ENCODE assay signal across 8 cellular contexts in genomic region chr1:210250998-210251679, GRCh38. TPM values are rescaled to one million over a fixed set of nuclear protein-coding genes. Genes with fewer than 3 reads are reported as not detected.
DNase-seq lines count a peak whose midpoint lies in the region; ATAC-seq and TF ChIP-seq lines count a peak whose summit lies in the region.

No MANE protein-coding gene starts in this region.

- H2AFZ ChIP-seq in ACC112 (ENCODE audit: low read length, unreplicated experiment): peak overlapping the region; percentile 41

- H3K27ac Mint-ChIP-seq in activated naive CD8-positive, alpha-beta T cell treated with anti-CD3 and anti-CD28 coated beads, Interleukin-2, amount 50 U/mL, for 24 hours: no peak overlapping the region

- ATAC-seq in GM18907 (IDR thresholded peaks at IDR 0.05; ENCODE audit: unreplicated experiment) (peak; percentile 49), left ventricle myocardium superior (peak; percentile 69), GM21737 (IDR thresholded peaks at IDR 0.05; ENCODE audit: unreplicated experiment) (no peak), GM18861 (IDR thresholded peaks at IDR 0.05; ENCODE audit: unreplicated experiment) (no peak)
- peak; percentile 59 for ATAC-seq in activated naive CD8-positive, alpha-beta T cell treated with anti-CD3 and anti-CD28 coated beads, Interleukin-2, amount 50 U/mL, for 24 hours

- H3K4me1 ChIP-seq in ACC112 (ENCODE audit: control insufficient read depth, insufficient read depth, low read length, unreplicated experiment) (peaks cover 13% of the 10 kb centered on the region), prostate gland (replicated peaks) (peaks cover 3% of the 10 kb centered on the region)

- no peak for TF ChIP-seq POLR2A in prostate gland (IDR thresholded peaks at IDR 0.05)

- peaks cover 22% of the 10 kb centered on the region for H3K4me1 Mint-ChIP-seq in activated naive CD8-positive, alpha-beta T cell treated with anti-CD3 and anti-CD28 coated beads, Interleukin-2, amount 50 U/mL, for 24 hours

- peaks cover 69% of the 10 kb centered on the region for H3K27me3 Mint-ChIP-seq in activated naive CD8-positive, alpha-beta T cell treated with anti-CD3 and anti-CD28 coated beads, Interleukin-2, amount 50 U/mL, for 24 hours

- no peaks in the 10 kb centered on the region for H3K9me3 ChIP-seq in prostate gland

- 1% methylated on average over 25 of the region's 37 CpGs for WGBS in prostate gland

- intact Hi-C loops in left ventricle myocardium superior (cut with micrococcal nuclease): no loop called here
- intact Hi-C loops in prostate gland (cut with DNase I): no loop called here

- no peaks in the 10 kb centered on the region for H3K36me3 Mint-ChIP-seq in activated naive CD8-positive, alpha-beta T cell treated with anti-CD3 and anti-CD28 coated beads, Interleukin-2, amount 50 U/mL, for 24 hours (ENCODE audit: low read depth)

- H3K27ac ChIP-seq in ACC112 (ENCODE audit: low read depth, low read length) (no peak overlapping the region), prostate gland (peak overlapping the region; percentile 51 to 56)

- H3K27me3 ChIP-seq in ACC112 (ENCODE audit: insufficient read depth, low read length) (no peaks in the 10 kb centered on the region; the same call in none of the 2 replicates), prostate gland (replicated peaks; ENCODE audit: insufficient read depth) (no peaks in the 10 kb centered on the region)

- H3K36me3 ChIP-seq in ACC112 (ENCODE audit: insufficient read depth, low read length) (no peaks in the 10 kb centered on the region), prostate gland (no peaks in the 10 kb centered on the region)

- peak; percentile 79 for DNase-seq in NCI-H2196 treated with DMSO at 0.1 percent for 48 hours (lab: John Stamatoyannopoulos, UW; ENCODE audit: unreplicated experiment)
- DNase-seq in activated naive CD8-positive, alpha-beta T cell treated with anti-CD3 and anti-CD28 coated beads, Interleukin-2, amount 50 U/mL, for 24 hours: peak; percentile 53
- DNase-seq in left ventricle myocardium superior: peak; percentile 64
- peak; percentile 62 for DNase-seq in prostate gland (ENCODE audit: low spot score)

- H3K4me3 ChIP-seq in ACC112 (ENCODE audit: low read depth, low read length): peak overlapping the region; percentile 76
- peak overlapping the region; percentile 41 to 44 for H3K4me3 ChIP-seq in prostate gland

- TF ChIP-seq CTCF in prostate gland (IDR thresholded peaks at IDR 0.05): no peak

- H3K4me3 Mint-ChIP-seq in activated naive CD8-positive, alpha-beta T cell treated with anti-CD3 and anti-CD28 coated beads, Interleukin-2, amount 50 U/mL, for 24 hours: no peak overlapping the region

- no peaks in the 10 kb centered on the region for H3K9me3 Mint-ChIP-seq in activated naive CD8-positive, alpha-beta T cell treated with anti-CD3 and anti-CD28 coated beads, Interleukin-2, amount 50 U/mL, for 24 hours

- no peaks in the 10 kb centered on the region for H3K79me2 ChIP-seq in ACC112 (ENCODE audit: control insufficient read depth, insufficient read depth, low read length, unreplicated experiment)

RNA-seq across cellular contexts. Expression of gene SERTAD4, which starts 18.5 kb away (rescaled TPM):
- total RNA-seq in left ventricle myocardium superior (4.1 TPM), prostate gland (10 to 100 TPM in 1 of 2 donors, 1 to 10 TPM in 1; 2.0 to 10.6 TPM)

Comparison
In these comparisons a context has a peak if more than half of its experiments do, and no peak if none do; other contexts are left out.
1. ATAC-seq: peak in GM18907 (single experiment), activated naive CD8-positive, alpha-beta T cell treated with anti-CD3 and anti-CD28 coated beads, Interleukin-2, amount 50 U/mL, for 24 hours (single experiment) and left ventricle myocardium superior (single experiment); none in GM21737 (single experiment) and GM18861 (single experiment).
2. Peak in every context shown above with its lines, with median percentiles within 50 percentile points of each other: DNase-seq.